Comparison of ENCODE assay signal across 1 cellular context in the genomic region with DNA sequence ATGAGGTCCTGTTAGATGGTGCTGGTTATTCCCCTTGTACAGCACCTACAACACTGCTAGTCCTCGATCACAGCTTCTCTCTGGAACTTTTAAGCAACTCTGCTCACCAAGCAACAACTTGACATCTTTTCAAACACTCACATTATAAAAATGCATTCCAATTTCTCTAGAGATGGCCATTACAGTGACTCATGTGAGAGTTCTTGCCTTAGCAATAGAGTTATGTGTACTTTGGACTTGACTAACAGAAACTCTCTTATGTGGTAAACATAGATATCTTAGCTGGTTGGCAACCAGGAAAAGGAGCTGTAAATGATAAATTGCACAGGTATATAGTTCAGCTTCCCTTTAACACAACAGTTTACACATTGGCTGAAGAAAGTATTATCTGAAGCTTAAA.
TF ChIP-seq lines count a peak whose summit lies in the region.

No MANE protein-coding gene starts in this region.

TF ChIP-seq in SK-N-SH treated with all-trans-retinoic acid at 6 μM for 48 hours, 23 proteins besides CTCF, POLR2A, EP300 and RAD21 (continued from another document):
- no peak for TF ChIP-seq CREB5 (CRISPR knock-in tag; IDR thresholded peaks at IDR 0.05; ENCODE audit: low read depth)
- TF ChIP-seq ZFP30 (CRISPR knock-in tag; IDR thresholded peaks at IDR 0.05) = no peak
